ENCODE assay signal across 17 cellular contexts in the genomic region with DNA sequence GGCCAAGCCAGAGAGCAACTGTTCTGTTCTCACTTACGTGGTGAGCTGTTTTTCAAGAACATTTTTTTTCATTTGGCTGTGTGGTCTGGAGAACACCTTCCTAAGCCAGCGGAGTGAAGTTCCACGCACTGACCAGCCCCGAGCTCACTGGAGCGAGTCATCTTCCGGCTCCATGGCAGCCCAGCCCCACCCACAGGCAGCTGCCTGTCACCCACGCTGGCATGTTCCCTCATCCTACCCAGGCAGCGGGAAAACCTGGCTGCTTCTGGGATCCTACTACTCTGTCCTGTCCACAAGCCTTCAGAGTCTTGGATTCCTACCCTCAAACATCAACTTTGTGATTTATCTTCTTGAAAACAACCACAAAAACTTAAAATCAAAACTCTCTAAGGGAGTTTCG.
DNase-seq lines count a peak whose midpoint lies in the region; ATAC-seq and TF ChIP-seq lines count a peak whose summit lies in the region.
"Had no signal": no experiment of that assay in that cellular context is flagged by ENCODE, and none has a peak within 500 bp of the region (broad histone marks: within the 10 kb centered on the region; RNA-seq: fewer than 3 reads in every experiment).

No MANE protein-coding gene starts in this region.

- no peaks in the 10 kb centered on the region for H4K20me1 ChIP-seq in fibroblast of lung (ENCODE audit: control insufficient read depth, extremely low read depth, insufficient read depth, low read length)

- no peak for TF ChIP-seq POLR2A in breast epithelium (IDR thresholded peaks at IDR 0.05)

- DNase-seq in MCF 10A (ENCODE audit: unreplicated experiment) (peak; percentile 21), breast epithelium (ENCODE audit: low spot score in 2 of 2) (no peak), SW480 (ENCODE audit: low spot score) (peak; percentile 31), fibroblast of lung (ENCODE audit: low read depth in 2 of 2) (peak; percentile 5 to 66), nucleus accumbens (lab: John Stamatoyannopoulos, UW) (no peak)
- no peak for DNase-seq in activated CD4-positive, alpha-beta T cell treated with anti-CD3 and anti-CD28 coated beads for 4 hours
- DNase-seq: amygdala; CD4-positive, alpha-beta memory T cell; left cardiac atrium; NCI-H1694; NCI-H524 treated with DMSO at 0.1 percent for 48 hours; pancreas; small intestine had no signal

- no peak overlapping the region for H3K4me3 Mint-ChIP-seq in MCF 10A (ENCODE audit: unreplicated experiment)
- H3K4me3 Mint-ChIP-seq: CD4-positive, alpha-beta memory T cell; dendritic cell treated with granulocyte-macrophage colony-stimulating factor and Interleukin-4, amounts not matched to agents 40 ng/mL and 50 ng/mL, for 4 days had no signal

- no peak overlapping the region for H3K4me3 ChIP-seq in breast epithelium
- H3K4me3 ChIP-seq in fibroblast of lung (replicated peaks in 1 of 4; ENCODE audit: control extremely low read depth in 1 of 4, insufficient read depth in 1 of 4, low read depth in 3 of 4, low read length in 4 of 4): no peak overlapping the region
- H3K4me3 ChIP-seq: pancreas, tibial nerve had no signal

- ATAC-seq in GM21423 (IDR thresholded peaks at IDR 0.05; ENCODE audit: unreplicated experiment) (no peak), HG03280 (IDR thresholded peaks at IDR 0.05; ENCODE audit: unreplicated experiment) (no peak)
- ATAC-seq: left cardiac atrium, pancreas had no signal

- H3K4me1 Mint-ChIP-seq in MCF 10A (ENCODE audit: insufficient read depth, unreplicated experiment): peaks cover 12% of the 10 kb centered on the region

- H3K27ac ChIP-seq in breast epithelium (no peak overlapping the region), fibroblast of lung (ENCODE audit: insufficient read depth, low read length) (no peak overlapping the region)
- H3K27ac ChIP-seq: pancreas, tibial nerve had no signal

- intact Hi-C loops in MCF 10A (cut with micrococcal nuclease): loop anchor here (10.0 kb wide), 1 partner anchor 358 kb away; no protein-coding TSS in a partner anchor
- intact Hi-C loops in breast epithelium (cut with DNase I; ENCODE audit: low total_unique reads): no loop called here

- H2AFZ ChIP-seq in fibroblast of lung (ENCODE audit: low read length): no peak overlapping the region

- no peaks in the 10 kb centered on the region for H3K9me3 ChIP-seq in breast epithelium
- no peaks in the 10 kb centered on the region for H3K9me3 ChIP-seq in fibroblast of lung (ENCODE audit: control insufficient read depth, insufficient read depth, low read depth, low read length)
- H3K9me3 ChIP-seq: pancreas, tibial nerve had no signal

- BruUV-seq in MCF 10A (replicated peaks; lab: Mats Ljungman, UMichigan): no TSS peak

- H3K4me2 ChIP-seq in fibroblast of lung (ENCODE audit: extremely low read depth, insufficient read depth, low read length): no peak overlapping the region

- no peaks in the 10 kb centered on the region for H3K36me3 ChIP-seq in breast epithelium
- H3K36me3 ChIP-seq in fibroblast of lung (ENCODE audit: control insufficient read depth, insufficient read depth, low read length): no peaks in the 10 kb centered on the region
- H3K36me3 ChIP-seq: pancreas had no signal

- no peaks in the 10 kb centered on the region for H3K27me3 ChIP-seq in breast epithelium
- H3K27me3 ChIP-seq in fibroblast of lung (ENCODE audit: control insufficient read depth, insufficient read depth, low read length): no peaks in the 10 kb centered on the region
- H3K27me3 ChIP-seq: pancreas, tibial nerve had no signal

- CTCF ChIA-PET in MCF 10A (lab: Yijun Ruan, JAX): interaction anchor here (0.6 to 3.4 kb wide), 6 partner anchors 10 to 855 kb away, joined by 3 to 23 read pairs (median 5); no protein-coding TSS in a partner anchor

- no peaks in the 10 kb centered on the region for H3K27me3 Mint-ChIP-seq in MCF 10A (ENCODE audit: insufficient read depth, unreplicated experiment)
- H3K27me3 Mint-ChIP-seq: CD4-positive, alpha-beta memory T cell had no signal

- H3K9ac ChIP-seq in fibroblast of lung (ENCODE audit: insufficient read depth, low read length): no peak overlapping the region

- TF ChIP-seq CTCF in MCF 10A (IDR thresholded peaks at IDR 0.05; ENCODE audit: unreplicated experiment) (no peak), breast epithelium (IDR thresholded peaks at IDR 0.05) (no peak), fibroblast of lung (conservative IDR thresholded peaks at IDR 0.05 in 1 of 2, IDR thresholded peaks at IDR 0.05 in 1 of 2; ENCODE audit: low read depth in 1 of 2, low read length in 2 of 2) (no peak)

- peaks cover 10% of the 10 kb centered on the region for H3K36me3 Mint-ChIP-seq in MCF 10A (ENCODE audit: insufficient read depth, unreplicated experiment)
- H3K36me3 Mint-ChIP-seq: CD4-positive, alpha-beta memory T cell had no signal

- POLR2A ChIA-PET in MCF 10A (lab: Yijun Ruan, JAX): no interaction called here

- no peaks in the 10 kb centered on the region for H3K9me3 Mint-ChIP-seq in MCF 10A (ENCODE audit: unreplicated experiment)
- H3K9me3 Mint-ChIP-seq: CD4-positive, alpha-beta memory T cell; dendritic cell treated with granulocyte-macrophage colony-stimulating factor and Interleukin-4, amounts not matched to agents 40 ng/mL and 50 ng/mL, for 4 days had no signal

- H3K27ac Mint-ChIP-seq in MCF 10A (ENCODE audit: low read depth, unreplicated experiment): no peak overlapping the region
- H3K27ac Mint-ChIP-seq: dendritic cell treated with granulocyte-macrophage colony-stimulating factor and Interleukin-4, amounts not matched to agents 40 ng/mL and 50 ng/mL, for 4 days had no signal

- H3K4me1 ChIP-seq in breast epithelium (no peaks in the 10 kb centered on the region), fibroblast of lung (ENCODE audit: control insufficient read depth, extremely low read depth, insufficient read depth, low read length) (no peaks in the 10 kb centered on the region)

- no peaks in the 10 kb centered on the region for H3K79me2 ChIP-seq in fibroblast of lung (ENCODE audit: control insufficient read depth, insufficient read depth, low read length)

Comparison
In these comparisons a context has a peak if more than half of its experiments do, and no peak if none do; other contexts are left out.
1. DNase-seq: peak in MCF 10A (single experiment), SW480 (single experiment) and fibroblast of lung (2 of 2); none in breast epithelium (0 of 2), nucleus accumbens (0 of 56) and activated CD4-positive, alpha-beta T cell treated with anti-CD3 and anti-CD28 coated beads for 4 hours (0 of 2).